In genomic region chr7:44076101-44076895, GRCh38 we compare ENCODE assay signal across 22 cellular contexts. TPM values are rescaled to one million over a fixed set of nuclear protein-coding genes. Genes with fewer than 3 reads are reported as not detected.
DNase-seq lines count a peak whose midpoint lies in the region; ATAC-seq, FAIRE-seq and TF ChIP-seq lines count a peak whose summit lies in the region.
"Had no signal": no experiment of that assay in that cellular context is flagged by ENCODE, and none has a peak within 500 bp of the region (broad histone marks: within the 10 kb centered on the region; RNA-seq: fewer than 3 reads in every experiment).

No MANE protein-coding gene starts in this region.

- BruUV-seq in HepG2 (replicated peaks; lab: Mats Ljungman, UMichigan) = no TSS peak

- H3K4me2 ChIP-seq in HepG2 (ENCODE audit: low read depth, low read length) = no peak overlapping the region

- CTCF ChIA-PET in HepG2 (lab: Yijun Ruan, JAX; ENCODE audit: low intra/inter-chr PET ratio, low total read pairs) = no interaction called here

- 75% methylated on average over 20 of the region's 20 CpGs for WGBS in liver
- WGBS in HepG2 (ENCODE audit: low lambda C conversion rate) = 98% methylated on average over 8 of the region's 20 CpGs
- 89% methylated on average over 5 of the region's 20 CpGs; no CpG with 5 or more reads in 1 of the 2 donors for WGBS in esophagus squamous epithelium, 2 donors
- WGBS in aorta, 2 donors = 91 to 93% methylated on average over 20 of the region's 20 CpGs

- peaks cover 16 to 23% of the 10 kb centered on the region in 2 donors for H3K36me3 Mint-ChIP-seq in naive B cell

- no peak overlapping the region for H2AFZ ChIP-seq in HepG2 (ENCODE audit: low read length)

- no peaks in the 10 kb centered on the region for H4K20me1 ChIP-seq in HepG2 (ENCODE audit: insufficient read depth, low read length)

- no peaks in the 10 kb centered on the region for H3K27me3 Mint-ChIP-seq in naive B cell
- H3K27me3 Mint-ChIP-seq: CD4-positive, CD25-positive, alpha-beta regulatory T cell had no signal

- TF ChIP-seq EP300 in HepG2 (IDR thresholded peaks at IDR 0.05; ENCODE audit: low read depth in 2 of 2, low read length in 2 of 2) (no peak), HepG2 (CRISPR knock-in tag; IDR thresholded peaks at IDR 0.05; ENCODE audit: borderline replicate concordance) (no peak)

- H3K4me1 Mint-ChIP-seq in naive B cell = peaks cover 46 to 87% (median 86%) of the 10 kb centered on the region in 3 donors

- H3K4me3 ChIP-seq in liver (ENCODE audit: low read depth in 1 of 3, low read length in 3 of 3) = no peak overlapping the region
- H3K4me3 ChIP-seq in HepG2 (replicated peaks in 1 of 3; ENCODE audit: insufficient read depth in 1 of 3, low read depth in 2 of 3, low read length in 3 of 3) = no peak overlapping the region
- H3K4me3 ChIP-seq in esophagus squamous epithelium = no peak overlapping the region
- no peak overlapping the region for H3K4me3 ChIP-seq in aorta (ENCODE audit: low read length in 2 of 2)
- H3K4me3 ChIP-seq: adrenal gland, lung had no signal

- TF ChIP-seq POLR2A in HepG2 (IDR thresholded peaks at IDR 0.05; ENCODE audit: insufficient read depth in 1 of 2, low read depth in 2 of 2, low read length in 2 of 2) (no peak), esophagus squamous epithelium (IDR thresholded peaks at IDR 0.05) (no peak)

- H3K27me3 ChIP-seq in liver (ENCODE audit: control insufficient read depth in 4 of 4, insufficient read depth in 4 of 4, low read length in 3 of 4) (no peaks in the 10 kb centered on the region), HepG2 (ENCODE audit: control insufficient read depth in 1 of 2, insufficient read depth in 2 of 2, low read length in 2 of 2) (no peaks in the 10 kb centered on the region), esophagus squamous epithelium (no peaks in the 10 kb centered on the region), aorta (ENCODE audit: control insufficient read depth in 1 of 2, insufficient read depth in 2 of 2, low read length in 1 of 2) (no peaks in the 10 kb centered on the region)
- H3K27me3 ChIP-seq: adrenal gland had no signal

- intact Hi-C loops in HepG2 (cut with micrococcal nuclease; ENCODE audit: unreplicated experiment) (no loop called here), esophagus squamous epithelium (cut with DNase I) (no loop called here), aorta (cut with DNase I) (no loop called here)

- no peak overlapping the region for H3K9ac ChIP-seq in liver (ENCODE audit: low read depth in 1 of 2, low read length in 2 of 2)
- H3K9ac ChIP-seq in HepG2 (ENCODE audit: insufficient read depth, low read depth, low read length) = no peak overlapping the region

- no peaks in the 10 kb centered on the region for H3K79me2 ChIP-seq in HepG2 (ENCODE audit: insufficient read depth, low read length)

- TF ChIP-seq RAD21 in liver (IDR thresholded peaks at IDR 0.05) = peak; percentile 26 to 57
- TF ChIP-seq RAD21 in HepG2 (CRISPR knock-in tag; IDR thresholded peaks at IDR 0.05) = no peak

- DNase-seq in HepG2 (ENCODE audit: low spot score) (no peak), esophagus squamous epithelium (lab: John Stamatoyannopoulos, UW) (no peak), naive B cell (no peak), aorta (peak; percentile 35 to 65), germinal center (ENCODE audit: low spot score) (no peak), anterior cingulate cortex (lab: John Stamatoyannopoulos, UW) (no peak)
- no peak for DNase-seq in activated CD4-positive, alpha-beta T cell treated with anti-CD3 and anti-CD28 coated beads for 4 hours
- DNase-seq: ACHN; activated CD4-positive, CD25-positive, alpha-beta regulatory T cell; caudate nucleus; CD4-positive, CD25-positive, alpha-beta regulatory T cell; HCEC 1CT; PC-3; stimulated activated CD8-positive, alpha-beta memory T cell treated with anti-CD3 and anti-CD28 coated beads, Interleukin-4, amount 100 ng/mL, for 48 hours had no signal

- peak overlapping the region in 1 of 8 donors; percentile 39 for H3K4me3 Mint-ChIP-seq in naive B cell
- H3K4me3 Mint-ChIP-seq: CD4-positive, CD25-positive, alpha-beta regulatory T cell; T-helper 2 cell treated with Interferon-gamma antibody and Interleukin-4, amounts not matched to agents 5 μg/mL and 100 μg/mL, for 36 hours had no signal

- TF ChIP-seq CTCF in liver (IDR thresholded peaks at IDR 0.05; ENCODE audit: low read depth, low read length, missing input control) (no peak), HepG2 (CRISPR knock-in tag; IDR thresholded peaks at IDR 0.05) (no peak), esophagus squamous epithelium (IDR thresholded peaks at IDR 0.05) (no peak)

- in situ Hi-C loops in HepG2 (cut with HindIII; ENCODE audit: extremely low pct_ligation_motif_present, low pct_unique_long_range_greater_than_20kb) = no loop called here

- no peaks in the 10 kb centered on the region for H3K9me3 ChIP-seq in liver (ENCODE audit: control insufficient read depth in 4 of 4, low read length in 3 of 4)
- H3K9me3 ChIP-seq in HepG2 (ENCODE audit: low read length) = no peaks in the 10 kb centered on the region
- no peaks in the 10 kb centered on the region for H3K9me3 ChIP-seq in esophagus squamous epithelium
- no peaks in the 10 kb centered on the region for H3K9me3 ChIP-seq in aorta (ENCODE audit: control insufficient read depth, low read length)
- H3K9me3 ChIP-seq: adrenal gland had no signal

- no peak for FAIRE-seq in HepG2 (lab: Jason Lieb, UNC)
- FAIRE-seq: GM12892 had no signal

- H3K27ac Mint-ChIP-seq in naive B cell = peak overlapping the region; percentile 90 to 99 (median 98)
- H3K27ac Mint-ChIP-seq: activated T-helper 2 cell treated with anti-CD3 and anti-CD28 coated beads, Interferon-gamma antibody, Interleukin-2, Interleukin-4, amounts not matched to agents 10 μg/mL and 5 μg/mL and 100 μg/mL, durations not matched to agents 14 hours and 24 hours and 36 hours; CD4-positive, CD25-positive, alpha-beta regulatory T cell; T-helper 2 cell treated with Interferon-gamma antibody and Interleukin-4, amounts not matched to agents 5 μg/mL and 100 μg/mL, for 36 hours had no signal

- peaks cover 7 to 39% (median 15%) of the 10 kb centered on the region in 4 donors for H3K36me3 ChIP-seq in liver (ENCODE audit: control insufficient read depth in 4 of 4, insufficient read depth in 3 of 4, low read depth in 1 of 4, low read length in 3 of 4)
- peaks cover 11 to 29% of the 10 kb centered on the region in 2 experiments; a peak in 4 of 5 replicates for H3K36me3 ChIP-seq in HepG2 (replicated peaks in 1 of 2; ENCODE audit: control insufficient read depth in 1 of 2, insufficient read depth in 2 of 2, low read length in 2 of 2)
- H3K36me3 ChIP-seq in esophagus squamous epithelium = peaks cover 38 to 86% (median 47%) of the 10 kb centered on the region in 3 donors
- H3K36me3 ChIP-seq in aorta (ENCODE audit: control insufficient read depth in 1 of 2, insufficient read depth in 2 of 2, low read length in 1 of 2) = peaks cover 0 to 4% of the 10 kb centered on the region in 2 donors

- no peaks in the 10 kb centered on the region for H3K9me3 Mint-ChIP-seq in naive B cell
- H3K9me3 Mint-ChIP-seq: activated T-helper 2 cell treated with anti-CD3 and anti-CD28 coated beads, Interferon-gamma antibody, Interleukin-2, Interleukin-4, amounts not matched to agents 10 μg/mL and 5 μg/mL and 100 μg/mL, durations not matched to agents 14 hours and 24 hours and 36 hours; T-helper 2 cell treated with Interferon-gamma antibody and Interleukin-4, amounts not matched to agents 5 μg/mL and 100 μg/mL, for 36 hours had no signal

- H3K27ac ChIP-seq in liver (ENCODE audit: low read depth in 1 of 2, low read length in 2 of 2) (peak overlapping the region; percentile 45 to 52), HepG2 (ENCODE audit: extremely low read length, insufficient read depth, low read length) (no peak overlapping the region), esophagus squamous epithelium (peak overlapping the region; percentile 5 to 88 (median 56)), aorta (ENCODE audit: low read depth in 1 of 2, low read length in 2 of 2) (no peak overlapping the region)
- H3K27ac ChIP-seq: adrenal gland had no signal

- POLR2A ChIA-PET in HepG2 (lab: Yijun Ruan, JAX) = no interaction called here

- ATAC-seq in HepG2 (no peak), naive B cell (ENCODE audit: low read depth in 2 of 2) (no peak), aorta (ENCODE audit: low FRiP score) (no peak)
- ATAC-seq: PC-3 had no signal

- peaks cover 25 to 72% (median 52%) of the 10 kb centered on the region in 4 donors for H3K4me1 ChIP-seq in liver (ENCODE audit: control insufficient read depth in 4 of 4, insufficient read depth in 4 of 4, low read length in 3 of 4)
- peaks cover 24% of the 10 kb centered on the region for H3K4me1 ChIP-seq in HepG2 (ENCODE audit: insufficient read depth, low read length)
- H3K4me1 ChIP-seq in esophagus squamous epithelium = peaks cover 40 to 97% (median 46%) of the 10 kb centered on the region in 3 donors
- no peaks in the 10 kb centered on the region for H3K4me1 ChIP-seq in aorta (ENCODE audit: control insufficient read depth in 1 of 2, insufficient read depth in 2 of 2, low read length in 2 of 2)

RNA-seq across cellular contexts. Expression of gene POLM, which starts 6.0 kb away (rescaled TPM):
- total RNA-seq in liver = 10 to 100 TPM in 1 of 2 donors, 1 to 10 TPM in 1; 6.9 to 24.0 TPM
- polyA plus RNA-seq in liver = 1 to 10 TPM; 9.1 to 9.4 TPM
- total RNA-seq in HepG2 (2016; rRNA removed; fragmentation: Illumina TruSeq; extraction: Trizol) = 2.4 and 5.2 TPM in 2 replicates
- total RNA-seq in HepG2 (2016; cell fraction: cytosol; rRNA removed; fragmentation: Illumina TruSeq; extraction: Trizol; ENCODE audit: low read depth) = 1.4 and 2.1 TPM in 2 replicates
- total RNA-seq in HepG2 (2016; cell fraction: insoluble cytoplasmic fraction; rRNA removed; fragmentation: Illumina TruSeq; extraction: Trizol) = 2.6 and 4.6 TPM in 2 replicates
- total RNA-seq in HepG2 (2016; cell fraction: membrane; rRNA removed; fragmentation: Illumina TruSeq; extraction: Trizol) = 2.7 and 2.8 TPM in 2 replicates
- 7.3 and 9.5 TPM in 2 replicates for total RNA-seq in HepG2 (2016; cell fraction: nucleus; rRNA removed; fragmentation: Illumina TruSeq; extraction: Trizol)
- polyA plus RNA-seq in HepG2 (2011; rRNA removed) = 5.4 and 6.6 TPM in 2 replicates
- polyA plus RNA-seq in HepG2 (2011; cell fraction: cytosol; rRNA removed) = 2.2 and 3.1 TPM in 2 replicates
- 30.4 and 31.3 TPM in 2 replicates for polyA plus RNA-seq in HepG2 (2011; cell fraction: nucleus; rRNA removed)
- polyA plus RNA-seq in HepG2 (2012) = 4.0 and 4.2 TPM in 2 replicates
- polyA plus RNA-seq in HepG2 (2016; cell fraction: cytosol; fragmentation: Illumina TruSeq; extraction: Trizol; ENCODE audit: low read depth) = 1.0 and 1.4 TPM in 2 replicates
- 1.9 and 2.4 TPM in 2 replicates for polyA plus RNA-seq in HepG2 (2016; cell fraction: insoluble cytoplasmic fraction; fragmentation: Illumina TruSeq; extraction: Trizol; ENCODE audit: low read depth)
- 1.9 and 2.2 TPM in 2 replicates for polyA plus RNA-seq in HepG2 (2016; cell fraction: membrane; fragmentation: Illumina TruSeq; extraction: Trizol; ENCODE audit: low read depth)
- 20.1 and 20.6 TPM in 2 replicates for polyA plus RNA-seq in HepG2 (2016; cell fraction: nucleus; fragmentation: Illumina TruSeq; extraction: Trizol; ENCODE audit: insufficient read depth, low read depth)
- 11.8 and 14.8 TPM in 2 replicates for polyA minus RNA-seq in HepG2 (2011; rRNA and poly(A)+ RNA removed; ENCODE audit: low replicate concordance)
- polyA minus RNA-seq in HepG2 (2011; cell fraction: cytosol; rRNA and poly(A)+ RNA removed) = 3.9 and 5.2 TPM in 2 replicates
- polyA minus RNA-seq in HepG2 (2011; cell fraction: nucleus; rRNA and poly(A)+ RNA removed) = 17.9 and 18.9 TPM in 2 replicates
- 10 to 100 TPM; 24.1 to 45.9 (median 24.8) TPM for total RNA-seq in esophagus squamous epithelium
- 10 to 100 TPM; 26.3 to 53.0 (median 31.4) TPM for polyA plus RNA-seq in naive B cell (ENCODE audit: low read depth in 6 of 6)
- total RNA-seq in aorta = 10 to 100 TPM; 27.6 to 35.7 TPM
- polyA plus RNA-seq in aorta = 10 to 100 TPM in 1 of 2 donors, 1 to 10 TPM in 1; 8.4 to 35.6 TPM

RNA-seq across cellular contexts. Expression of gene PGAM2, which starts 10.9 kb away (rescaled TPM):
- total RNA-seq in liver (1 to 10 TPM in 1 of 2 donors, under 1 TPM in 1; 0.42 to 2.3 TPM), HepG2 (2016; rRNA removed; fragmentation: Illumina TruSeq; extraction: Trizol) (0.22 TPM in 1 of 2 replicates, not detected in the other), esophagus squamous epithelium (1 to 10 TPM in 2 of 4 donors, under 1 TPM in 1, not detected in 1; 0.57 to 1.6 (median 1.3) TPM), aorta (1 to 10 TPM; 4.1 to 4.8 TPM)
- polyA plus RNA-seq in liver (under 1 TPM; 0.13 to 0.56 TPM), HepG2 (2011; rRNA removed) (0.18 TPM in 1 of 2 replicates, not detected in the other), naive B cell (ENCODE audit: low read depth in 6 of 6) (not detected), aorta (1 to 10 TPM; 8.0 to 9.5 TPM)
- total RNA-seq in HepG2 (2016; cell fraction: cytosol; rRNA removed; fragmentation: Illumina TruSeq; extraction: Trizol; ENCODE audit: low read depth) = not detected in 2 replicates
- not detected in 2 replicates for total RNA-seq in HepG2 (2016; cell fraction: insoluble cytoplasmic fraction; rRNA removed; fragmentation: Illumina TruSeq; extraction: Trizol)
- not detected in 2 replicates for total RNA-seq in HepG2 (2016; cell fraction: membrane; rRNA removed; fragmentation: Illumina TruSeq; extraction: Trizol)
- total RNA-seq in HepG2 (2016; cell fraction: nucleus; rRNA removed; fragmentation: Illumina TruSeq; extraction: Trizol) = not detected in 2 replicates
- 0.13 TPM in 1 of 2 replicates, not detected in the other for polyA plus RNA-seq in HepG2 (2011; cell fraction: cytosol; rRNA removed)
- 1.5 and 1.9 TPM in 2 replicates for polyA plus RNA-seq in HepG2 (2011; cell fraction: nucleus; rRNA removed)
- polyA plus RNA-seq in HepG2 (2012) = 0.35 and 0.49 TPM in 2 replicates
- polyA plus RNA-seq in HepG2 (2016; cell fraction: cytosol; fragmentation: Illumina TruSeq; extraction: Trizol; ENCODE audit: low read depth) = not detected in 2 replicates
- not detected in 2 replicates for polyA plus RNA-seq in HepG2 (2016; cell fraction: insoluble cytoplasmic fraction; fragmentation: Illumina TruSeq; extraction: Trizol; ENCODE audit: low read depth)
- not detected in 2 replicates for polyA plus RNA-seq in HepG2 (2016; cell fraction: membrane; fragmentation: Illumina TruSeq; extraction: Trizol; ENCODE audit: low read depth)
- polyA plus RNA-seq in HepG2 (2016; cell fraction: nucleus; fragmentation: Illumina TruSeq; extraction: Trizol; ENCODE audit: insufficient read depth, low read depth) = not detected in 2 replicates
- polyA minus RNA-seq in HepG2 (2011; rRNA and poly(A)+ RNA removed; ENCODE audit: low replicate concordance) = 0.19 and 0.24 TPM in 2 replicates
- not detected in 2 replicates for polyA minus RNA-seq in HepG2 (2011; cell fraction: cytosol; rRNA and poly(A)+ RNA removed)
- 0.62 and 0.90 TPM in 2 replicates for polyA minus RNA-seq in HepG2 (2011; cell fraction: nucleus; rRNA and poly(A)+ RNA removed)
- total RNA-seq: activated CD8-positive, alpha-beta memory T cell treated with anti-CD3 and anti-CD28 coated beads for 36 hours; epithelial cell of proximal tubule had no signal
- polyA plus RNA-seq: CD4-positive, CD25-positive, alpha-beta regulatory T cell had no signal

RNA-seq across cellular contexts. Expression of gene AEBP1, which starts 27.8 kb away (rescaled TPM):
- total RNA-seq in liver (10 to 100 TPM in 1 of 2 donors, 1 to 10 TPM in 1; 3.4 to 13.3 TPM), HepG2 (2016; rRNA removed; fragmentation: Illumina TruSeq; extraction: Trizol) (0.22 TPM in 1 of 2 replicates, not detected in the other), esophagus squamous epithelium (10 to 100 TPM in 2 of 4 donors, 1 to 10 TPM in 2; 4.6 to 83.9 (median 25.2) TPM), aorta (1,000 to 10,000 TPM in 1 of 2 donors, 100 to 1,000 TPM in 1; 856 to 1,098 TPM)
- polyA plus RNA-seq in liver (10 to 100 TPM in 1 of 2 donors, 1 to 10 TPM in 1; 3.8 to 11.5 TPM), HepG2 (2011; rRNA removed) (0.55 and 0.81 TPM in 2 replicates), naive B cell (ENCODE audit: low read depth in 6 of 6) (10 to 100 TPM in 1 of 6 donors, 1 to 10 TPM in 5; 1.9 to 18.5 (median 4.1) TPM), aorta (1,000 to 10,000 TPM in 1 of 2 donors, 100 to 1,000 TPM in 1; 293 to 2,243 TPM)
- total RNA-seq in HepG2 (2016; cell fraction: cytosol; rRNA removed; fragmentation: Illumina TruSeq; extraction: Trizol; ENCODE audit: low read depth) = not detected in 2 replicates
- 0.04 TPM in 1 of 2 replicates, not detected in the other for total RNA-seq in HepG2 (2016; cell fraction: insoluble cytoplasmic fraction; rRNA removed; fragmentation: Illumina TruSeq; extraction: Trizol)
- total RNA-seq in HepG2 (2016; cell fraction: membrane; rRNA removed; fragmentation: Illumina TruSeq; extraction: Trizol) = not detected in 2 replicates
- not detected in 2 replicates for total RNA-seq in HepG2 (2016; cell fraction: nucleus; rRNA removed; fragmentation: Illumina TruSeq; extraction: Trizol)
- 0.15 and 0.27 TPM in 2 replicates for polyA plus RNA-seq in HepG2 (2011; cell fraction: cytosol; rRNA removed)
- polyA plus RNA-seq in HepG2 (2011; cell fraction: nucleus; rRNA removed) = 6.7 and 6.8 TPM in 2 replicates
- polyA plus RNA-seq in HepG2 (2012) = 0.96 and 1.3 TPM in 2 replicates
- not detected in 2 replicates for polyA plus RNA-seq in HepG2 (2016; cell fraction: cytosol; fragmentation: Illumina TruSeq; extraction: Trizol; ENCODE audit: low read depth)
- not detected in 2 replicates for polyA plus RNA-seq in HepG2 (2016; cell fraction: insoluble cytoplasmic fraction; fragmentation: Illumina TruSeq; extraction: Trizol; ENCODE audit: low read depth)
- polyA plus RNA-seq in HepG2 (2016; cell fraction: membrane; fragmentation: Illumina TruSeq; extraction: Trizol; ENCODE audit: low read depth) = not detected in 2 replicates
- 0.29 and 0.89 TPM in 2 replicates for polyA plus RNA-seq in HepG2 (2016; cell fraction: nucleus; fragmentation: Illumina TruSeq; extraction: Trizol; ENCODE audit: insufficient read depth, low read depth)
- polyA minus RNA-seq in HepG2 (2011; rRNA and poly(A)+ RNA removed; ENCODE audit: low replicate concordance) = 0.14 TPM in 1 of 2 replicates, not detected in the other
- polyA minus RNA-seq in HepG2 (2011; cell fraction: cytosol; rRNA and poly(A)+ RNA removed) = 0.18 and 0.79 TPM in 2 replicates
- 0.37 and 0.64 TPM in 2 replicates for polyA minus RNA-seq in HepG2 (2011; cell fraction: nucleus; rRNA and poly(A)+ RNA removed)
- total RNA-seq: PC-3 had no signal

RNA-seq across cellular contexts. Expression of gene DBNL, which starts 31.8 kb away (rescaled TPM):
- 10 to 100 TPM; 47.3 to 60.2 TPM for total RNA-seq in liver
- polyA plus RNA-seq in liver = 10 to 100 TPM; 26.1 to 35.6 TPM
- total RNA-seq in HepG2 (2016; rRNA removed; fragmentation: Illumina TruSeq; extraction: Trizol) = 35.1 and 35.4 TPM in 2 replicates
- 6.3 and 6.7 TPM in 2 replicates for total RNA-seq in HepG2 (2016; cell fraction: cytosol; rRNA removed; fragmentation: Illumina TruSeq; extraction: Trizol; ENCODE audit: low read depth)
- 30.6 and 36.6 TPM in 2 replicates for total RNA-seq in HepG2 (2016; cell fraction: insoluble cytoplasmic fraction; rRNA removed; fragmentation: Illumina TruSeq; extraction: Trizol)
- total RNA-seq in HepG2 (2016; cell fraction: membrane; rRNA removed; fragmentation: Illumina TruSeq; extraction: Trizol) = 14.7 and 15.9 TPM in 2 replicates
- 17.2 and 21.8 TPM in 2 replicates for total RNA-seq in HepG2 (2016; cell fraction: nucleus; rRNA removed; fragmentation: Illumina TruSeq; extraction: Trizol)
- polyA plus RNA-seq in HepG2 (2011; rRNA removed) = 20.8 and 29.0 TPM in 2 replicates
- 15.5 and 19.5 TPM in 2 replicates for polyA plus RNA-seq in HepG2 (2011; cell fraction: cytosol; rRNA removed)
- 72.9 and 82.9 TPM in 2 replicates for polyA plus RNA-seq in HepG2 (2011; cell fraction: nucleus; rRNA removed)
- polyA plus RNA-seq in HepG2 (2012) = 17.6 and 18.9 TPM in 2 replicates
- 5.0 and 5.7 TPM in 2 replicates for polyA plus RNA-seq in HepG2 (2016; cell fraction: cytosol; fragmentation: Illumina TruSeq; extraction: Trizol; ENCODE audit: low read depth)
- 31.8 and 36.6 TPM in 2 replicates for polyA plus RNA-seq in HepG2 (2016; cell fraction: insoluble cytoplasmic fraction; fragmentation: Illumina TruSeq; extraction: Trizol; ENCODE audit: low read depth)
- 10.1 and 10.8 TPM in 2 replicates for polyA plus RNA-seq in HepG2 (2016; cell fraction: membrane; fragmentation: Illumina TruSeq; extraction: Trizol; ENCODE audit: low read depth)
- polyA plus RNA-seq in HepG2 (2016; cell fraction: nucleus; fragmentation: Illumina TruSeq; extraction: Trizol; ENCODE audit: insufficient read depth, low read depth) = 26.3 and 34.3 TPM in 2 replicates
- polyA minus RNA-seq in HepG2 (2011; rRNA and poly(A)+ RNA removed; ENCODE audit: low replicate concordance) = 51.2 and 89.6 TPM in 2 replicates
- 10.0 and 13.2 TPM in 2 replicates for polyA minus RNA-seq in HepG2 (2011; cell fraction: cytosol; rRNA and poly(A)+ RNA removed)
- polyA minus RNA-seq in HepG2 (2011; cell fraction: nucleus; rRNA and poly(A)+ RNA removed) = 31.3 and 34.3 TPM in 2 replicates
- total RNA-seq in esophagus squamous epithelium = 100 to 1,000 TPM; 185 to 337 (median 225) TPM
- 100 to 1,000 TPM; 226 to 512 (median 348) TPM for polyA plus RNA-seq in naive B cell (ENCODE audit: low read depth in 6 of 6)
- 100 to 1,000 TPM in 1 of 2 donors, 10 to 100 TPM in 1; 96.1 to 105 TPM for total RNA-seq in aorta
- 10 to 100 TPM; 80.1 to 91.6 TPM for polyA plus RNA-seq in aorta

RNA-seq across cellular contexts. Expression of gene POLD2, which starts 47.0 kb away (rescaled TPM):
- 10 to 100 TPM; 53.9 to 85.0 TPM for total RNA-seq in liver
- 100 to 1,000 TPM in 1 of 2 donors, 10 to 100 TPM in 1; 85.7 to 101 TPM for polyA plus RNA-seq in liver
- 87.6 and 98.8 TPM in 2 replicates for total RNA-seq in HepG2 (2016; rRNA removed; fragmentation: Illumina TruSeq; extraction: Trizol)
- 118 and 152 TPM in 2 replicates for total RNA-seq in HepG2 (2016; cell fraction: cytosol; rRNA removed; fragmentation: Illumina TruSeq; extraction: Trizol; ENCODE audit: low read depth)
- total RNA-seq in HepG2 (2016; cell fraction: insoluble cytoplasmic fraction; rRNA removed; fragmentation: Illumina TruSeq; extraction: Trizol) = 74.7 and 95.4 TPM in 2 replicates
- total RNA-seq in HepG2 (2016; cell fraction: membrane; rRNA removed; fragmentation: Illumina TruSeq; extraction: Trizol) = 139 and 187 TPM in 2 replicates
- total RNA-seq in HepG2 (2016; cell fraction: nucleus; rRNA removed; fragmentation: Illumina TruSeq; extraction: Trizol) = 49.1 and 55.1 TPM in 2 replicates
- 86.7 and 95.1 TPM in 2 replicates for polyA plus RNA-seq in HepG2 (2011; rRNA removed)
- polyA plus RNA-seq in HepG2 (2011; cell fraction: cytosol; rRNA removed) = 65.5 and 120 TPM in 2 replicates
- polyA plus RNA-seq in HepG2 (2011; cell fraction: nucleus; rRNA removed) = 88.2 and 88.7 TPM in 2 replicates
- polyA plus RNA-seq in HepG2 (2012) = 64.0 and 65.2 TPM in 2 replicates
- polyA plus RNA-seq in HepG2 (2016; cell fraction: cytosol; fragmentation: Illumina TruSeq; extraction: Trizol; ENCODE audit: low read depth) = 134 and 181 TPM in 2 replicates
- 104 and 131 TPM in 2 replicates for polyA plus RNA-seq in HepG2 (2016; cell fraction: insoluble cytoplasmic fraction; fragmentation: Illumina TruSeq; extraction: Trizol; ENCODE audit: low read depth)
- polyA plus RNA-seq in HepG2 (2016; cell fraction: membrane; fragmentation: Illumina TruSeq; extraction: Trizol; ENCODE audit: low read depth) = 176 and 207 TPM in 2 replicates
- polyA plus RNA-seq in HepG2 (2016; cell fraction: nucleus; fragmentation: Illumina TruSeq; extraction: Trizol; ENCODE audit: insufficient read depth, low read depth) = 104 and 121 TPM in 2 replicates
- polyA minus RNA-seq in HepG2 (2011; rRNA and poly(A)+ RNA removed; ENCODE audit: low replicate concordance) = 82.4 and 267 TPM in 2 replicates
- polyA minus RNA-seq in HepG2 (2011; cell fraction: cytosol; rRNA and poly(A)+ RNA removed) = 16.1 and 23.4 TPM in 2 replicates
- polyA minus RNA-seq in HepG2 (2011; cell fraction: nucleus; rRNA and poly(A)+ RNA removed) = 22.9 TPM in 2 replicates
- 100 to 1,000 TPM in 1 of 4 donors, 10 to 100 TPM in 3; 71.2 to 164 (median 89.5) TPM for total RNA-seq in esophagus squamous epithelium
- 100 to 1,000 TPM in 2 of 6 donors, 10 to 100 TPM in 4; 80.6 to 128 (median 88.6) TPM for polyA plus RNA-seq in naive B cell (ENCODE audit: low read depth in 6 of 6)
- 10 to 100 TPM; 49.5 to 53.4 TPM for total RNA-seq in aorta
- polyA plus RNA-seq in aorta = 10 to 100 TPM; 31.6 to 93.1 TPM

Comparison
In these comparisons a context has a peak if more than half of its experiments do, and no peak if none do; other contexts are left out.
1. H3K27ac ChIP-seq: peak in liver (2 of 2) and esophagus squamous epithelium (4 of 4); none in HepG2 (single experiment) and aorta (0 of 2).
2. DNase-seq: peak in aorta (2 of 2); none in HepG2 (single experiment), esophagus squamous epithelium (single experiment), naive B cell (single experiment), activated CD4-positive, alpha-beta T cell treated with anti-CD3 and anti-CD28 coated beads for 4 hours (0 of 2), germinal center (single experiment) and anterior cingulate cortex (0 of 58).
3. RNA of gene AEBP1, which starts 27.8 kb away (total RNA-seq): 856 to 1,098 TPM in aorta; 4.6 to 83.9 TPM in esophagus squamous epithelium, 3.4 to 13.3 TPM in liver and 0.04 to 0.22 TPM in HepG2; every median in the first group is over 10 times any median in the second.